Comparison of ENCODE assay signal across 27 cellular contexts in the genomic region with DNA sequence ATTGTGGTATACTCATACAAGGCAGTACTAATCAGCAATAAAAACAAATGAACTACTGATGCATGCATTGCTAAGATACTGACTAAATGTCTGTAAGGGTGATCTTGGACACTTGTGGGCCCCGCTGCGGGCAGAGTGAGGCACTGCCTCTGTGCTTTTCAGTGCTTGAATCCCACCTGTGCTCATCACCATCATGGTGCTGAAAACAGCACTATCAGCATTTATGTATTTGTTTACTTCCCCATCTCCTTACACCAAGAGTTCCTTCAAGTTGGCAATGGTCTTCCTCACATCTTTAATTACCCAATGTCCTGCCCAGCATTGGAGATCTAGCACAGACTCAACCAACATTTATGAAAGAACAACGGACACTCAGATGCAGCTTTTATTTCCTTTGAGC.
"Had no signal": no experiment of that assay in that cellular context is flagged by ENCODE, and none has a peak within 500 bp of the region (broad histone marks: within the 10 kb centered on the region; RNA-seq: fewer than 3 reads in every experiment).

No MANE protein-coding gene starts in this region.

- DNase-seq: dorsolateral prefrontal cortex; effector CD4-positive, alpha-beta T cell; foreskin keratinocyte; heart left ventricle; left cardiac atrium; left lung; mesenchymal stem cell; mucosa of descending colon; naive thymus-derived CD4-positive, alpha-beta T cell; spleen; stimulated activated CD4-positive, alpha-beta T cell treated with anti-CD3 and anti-CD28 coated beads, Interleukin-4, amount 100 ng/mL, for 4 hours; stimulated activated naive CD8-positive, alpha-beta T cell treated with anti-CD3 and anti-CD28 coated beads, Interleukin-15, Interleukin-2, amounts not matched to agents 100 U/mL and 50 U/mL, for 24 hours; substantia nigra; transverse colon; upper lobe of right lung; uterus had no signal

- FAIRE-seq: islet of Langerhans had no signal

- H3K36me3 ChIP-seq: gastroesophageal sphincter, heart left ventricle, left lung, neural progenitor cell, spleen, thoracic aorta, transverse colon, upper lobe of right lung, uterus had no signal

- ATAC-seq: foreskin keratinocyte; gastroesophageal sphincter; heart left ventricle; left cardiac atrium; left lung; mucosa of descending colon; naive thymus-derived CD4-positive, alpha-beta T cell; stimulated activated memory B cell treated with anti-CD40 and anti-IgM and Interleukin-4, amounts not matched to agents 10 μg/mL and 1 μg/mL and 100 μg/mL, for 72 hours; stimulated activated naive CD8-positive, alpha-beta T cell treated with anti-CD3 and anti-CD28 coated beads, Interleukin-15, Interleukin-2, amounts not matched to agents 100 U/mL and 50 U/mL, for 24 hours had no signal

- H3K4me3 ChIP-seq: dorsolateral prefrontal cortex, gastroesophageal sphincter, heart left ventricle, hepatocyte, left lung, mucosa of descending colon, neural progenitor cell, skin epidermis, spleen, thoracic aorta, transverse colon, upper lobe of right lung, uterus had no signal

- H3K4me2 ChIP-seq: hepatocyte, neural progenitor cell had no signal

- H3K4me1 Mint-ChIP-seq: mesothelial cell of epicardium; neural progenitor cell; stimulated activated memory B cell treated with anti-CD40 and anti-IgM and Interleukin-4, amounts not matched to agents 10 μg/mL and 1 μg/mL and 100 μg/mL, for 72 hours had no signal

- H3K9me3 Mint-ChIP-seq: mesothelial cell of epicardium; nephron; stimulated activated memory B cell treated with anti-CD40 and anti-IgM and Interleukin-4, amounts not matched to agents 10 μg/mL and 1 μg/mL and 100 μg/mL, for 72 hours had no signal

- H3K4me1 ChIP-seq: foreskin keratinocyte, gastroesophageal sphincter, left lung, neural progenitor cell, parathyroid adenoma, transverse colon, upper lobe of right lung, uterus had no signal

- H3K27me3 Mint-ChIP-seq: naive thymus-derived CD4-positive, alpha-beta T cell; progenitor cell of endocrine pancreas; stimulated activated memory B cell treated with anti-CD40 and anti-IgM and Interleukin-4, amounts not matched to agents 10 μg/mL and 1 μg/mL and 100 μg/mL, for 72 hours had no signal

- H3K27ac Mint-ChIP-seq: mesothelial cell of epicardium; naive thymus-derived CD4-positive, alpha-beta T cell; nephron; neural progenitor cell; progenitor cell of endocrine pancreas; stimulated activated memory B cell treated with anti-CD40 and anti-IgM and Interleukin-4, amounts not matched to agents 10 μg/mL and 1 μg/mL and 100 μg/mL, for 72 hours had no signal

- H3K36me3 Mint-ChIP-seq: mesothelial cell of epicardium; naive thymus-derived CD4-positive, alpha-beta T cell; stimulated activated memory B cell treated with anti-CD40 and anti-IgM and Interleukin-4, amounts not matched to agents 10 μg/mL and 1 μg/mL and 100 μg/mL, for 72 hours had no signal

- H3K27me3 ChIP-seq: dorsolateral prefrontal cortex, foreskin keratinocyte, gastroesophageal sphincter, heart left ventricle, hepatocyte, left lung, neural progenitor cell, spleen, transverse colon, upper lobe of right lung, uterus had no signal

- H3K9me3 ChIP-seq: gastroesophageal sphincter, heart left ventricle, left lung, mucosa of descending colon, spleen, thoracic aorta, transverse colon, upper lobe of right lung, uterus had no signal

- H3K27ac ChIP-seq: foreskin keratinocyte, gastroesophageal sphincter, heart left ventricle, hepatocyte, left lung, neural progenitor cell, parathyroid adenoma, skin epidermis, thoracic aorta, transverse colon, upper lobe of right lung, uterus had no signal

- H2AFZ ChIP-seq: hepatocyte, neural progenitor cell, parathyroid adenoma had no signal

- H3K4me3 Mint-ChIP-seq: mesothelial cell of epicardium; naive thymus-derived CD4-positive, alpha-beta T cell; nephron; neural progenitor cell; stimulated activated memory B cell treated with anti-CD40 and anti-IgM and Interleukin-4, amounts not matched to agents 10 μg/mL and 1 μg/mL and 100 μg/mL, for 72 hours had no signal

- H3K9ac ChIP-seq: neural progenitor cell, parathyroid adenoma had no signal
